ENCODE assay signal across 1 cellular context in genomic region chr6:14270142-14270893, GRCh38.
TF ChIP-seq lines count a peak whose summit lies in the region.

No MANE protein-coding gene starts in this region.

TF ChIP-seq in HCT116, 20 proteins besides CTCF, POLR2A, EP300 and RAD21 (continued from another document):
- no peak for TF ChIP-seq SIN3A (IDR thresholded peaks at IDR 0.05; ENCODE audit: low read depth)
- no peak for TF ChIP-seq POLR2AphosphoS5 (IDR thresholded peaks at IDR 0.05; ENCODE audit: low read depth, low read length)
- no peak for TF ChIP-seq SP1 (IDR thresholded peaks at IDR 0.05; ENCODE audit: low read depth)
- no peak for TF ChIP-seq FOSL1 (IDR thresholded peaks at IDR 0.05; ENCODE audit: low read depth)
- no peak for TF ChIP-seq CBX3 (IDR thresholded peaks at IDR 0.05; ENCODE audit: low read depth)
- no peak for TF ChIP-seq EZH2phosphoT487 (IDR thresholded peaks at IDR 0.05; ENCODE audit: borderline replicate concordance)
- no peak for TF ChIP-seq EZH2 (IDR thresholded peaks at IDR 0.05)
- TF ChIP-seq, protein P1, sequence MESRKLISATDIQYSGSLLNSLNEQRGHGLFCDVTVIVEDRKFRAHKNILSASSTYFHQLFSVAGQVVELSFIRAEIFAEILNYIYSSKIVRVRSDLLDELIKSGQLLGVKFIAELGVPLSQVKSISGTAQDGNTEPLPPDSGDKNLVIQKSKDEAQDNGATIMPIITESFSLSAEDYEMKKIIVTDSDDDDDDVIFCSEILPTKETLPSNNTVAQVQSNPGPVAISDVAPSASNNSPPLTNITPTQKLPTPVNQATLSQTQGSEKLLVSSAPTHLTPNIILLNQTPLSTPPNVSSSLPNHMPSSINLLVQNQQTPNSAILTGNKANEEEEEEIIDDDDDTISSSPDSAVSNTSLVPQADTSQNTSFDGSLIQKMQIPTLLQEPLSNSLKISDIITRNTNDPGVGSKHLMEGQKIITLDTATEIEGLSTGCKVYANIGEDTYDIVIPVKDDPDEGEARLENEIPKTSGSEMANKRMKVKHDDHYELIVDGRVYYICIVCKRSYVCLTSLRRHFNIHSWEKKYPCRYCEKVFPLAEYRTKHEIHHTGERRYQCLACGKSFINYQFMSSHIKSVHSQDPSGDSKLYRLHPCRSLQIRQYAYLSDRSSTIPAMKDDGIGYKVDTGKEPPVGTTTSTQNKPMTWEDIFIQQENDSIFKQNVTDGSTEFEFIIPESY (IDR thresholded peaks at IDR 0.05; ENCODE audit: extremely low read depth, insufficient replicate concordance, low read length), result no peak
- TF ChIP-seq YY1 (IDR thresholded peaks at IDR 0.05; ENCODE audit: extremely low read depth, insufficient replicate concordance, low read depth, low read length), result no peak
- no peak for TF ChIP-seq JUND (IDR thresholded peaks at IDR 0.05)
- no peak for TF ChIP-seq TCF7L2 (IDR thresholded peaks at IDR 0.05; ENCODE audit: borderline replicate concordance, extremely low read depth, insufficient read depth, insufficient read length)
- TF ChIP-seq, protein P2, sequence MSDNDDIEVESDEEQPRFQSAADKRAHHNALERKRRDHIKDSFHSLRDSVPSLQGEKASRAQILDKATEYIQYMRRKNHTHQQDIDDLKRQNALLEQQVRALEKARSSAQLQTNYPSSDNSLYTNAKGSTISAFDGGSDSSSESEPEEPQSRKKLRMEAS (IDR thresholded peaks at IDR 0.05), result no peak
- TF ChIP-seq ZNF274 (IDR thresholded peaks at IDR 0.05; ENCODE audit: low read depth, low read length), result no peak
- TF ChIP-seq EGR1 (IDR thresholded peaks at IDR 0.05; ENCODE audit: low read depth), result no peak
